Comparison of ENCODE assay signal across 8 cellular contexts in the genomic region with DNA sequence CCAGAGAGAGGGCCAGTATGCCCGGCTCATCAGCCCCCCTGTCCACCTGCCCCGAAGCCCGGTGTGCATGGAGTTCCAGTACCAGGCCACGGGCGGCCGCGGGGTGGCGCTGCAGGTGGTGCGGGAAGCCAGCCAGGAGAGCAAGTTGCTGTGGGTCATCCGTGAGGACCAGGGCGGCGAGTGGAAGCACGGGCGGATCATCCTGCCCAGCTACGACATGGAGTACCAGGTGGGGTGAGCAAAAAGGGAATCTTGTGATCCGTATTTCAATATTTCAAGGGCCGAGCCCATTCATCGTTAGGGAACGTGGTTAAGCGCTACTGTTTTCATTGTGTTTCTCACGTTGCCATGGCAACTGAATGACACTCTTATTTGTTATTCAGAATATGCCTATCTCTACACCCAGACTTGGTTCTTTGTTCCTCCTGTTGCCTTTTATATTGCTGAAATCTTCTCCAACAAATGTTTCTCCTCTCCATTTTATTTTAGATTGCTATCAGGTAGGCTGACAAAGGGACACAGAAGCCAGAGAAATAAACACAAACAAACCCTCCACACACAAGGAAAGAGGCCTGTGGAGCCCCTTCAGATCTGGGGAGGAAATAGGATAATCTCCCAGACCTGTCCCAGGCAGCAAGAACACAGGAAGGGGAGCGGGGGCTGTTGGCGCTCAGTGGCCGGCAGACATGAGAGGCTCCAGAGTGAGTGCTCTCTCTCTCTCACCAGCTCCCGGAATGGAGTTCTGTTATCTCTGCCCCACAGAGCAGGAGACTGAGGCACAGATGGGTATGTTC.
DNase-seq lines count a peak whose midpoint lies in the region; ATAC-seq, FAIRE-seq and TF ChIP-seq lines count a peak whose summit lies in the region.

No MANE protein-coding gene starts in this region.

- FAIRE-seq in D721Med (lab: Jason Lieb, UNC): no peak

- peaks cover 4 to 11% (median 9%) of the 10 kb centered on the region in 3 donors for H3K4me1 Mint-ChIP-seq in naive B cell

- H3K9me3 Mint-ChIP-seq in naive B cell: no peaks in the 10 kb centered on the region

- H3K27ac Mint-ChIP-seq in naive B cell: peak overlapping the region in 5 of 6 donors; percentile 19 to 91 (median 88)

- peak; percentile 48 for TF ChIP-seq CTCF in GM13977 (IDR thresholded peaks at IDR 0.05; ENCODE audit: extremely low read depth, insufficient read depth, missing control alignments)
- TF ChIP-seq CTCF in esophagus squamous epithelium (IDR thresholded peaks at IDR 0.05): peak in 5 of 6 experiments; percentile 43 to 55 (median 50)
- no peak for TF ChIP-seq CTCF in D721Med (IDR thresholded peaks at IDR 0.05; ENCODE audit: insufficient read depth, missing control alignments)

- no peak for DNase-seq in GM13977 (ENCODE audit: low spot score)
- peak; percentile 60 for DNase-seq in T1000 (lab: John Stamatoyannopoulos, UW)
- DNase-seq in esophagus squamous epithelium (lab: John Stamatoyannopoulos, UW): no peak
- DNase-seq in naive B cell: peak; percentile 13
- DNase-seq in D721Med (ENCODE audit: insufficient read length, low spot score): no peak

- H3K27me3 ChIP-seq in ACC112 (ENCODE audit: insufficient read depth, low read length): no peaks in the 10 kb centered on the region
- no peaks in the 10 kb centered on the region for H3K27me3 ChIP-seq in esophagus squamous epithelium

- TF ChIP-seq POLR2A in esophagus squamous epithelium (IDR thresholded peaks at IDR 0.05): no peak

- H3K27me3 Mint-ChIP-seq in naive B cell: peaks cover 8 to 28% (median 26%) of the 10 kb centered on the region in 3 donors

- intact Hi-C loops in esophagus squamous epithelium (cut with DNase I): no loop called here

- H3K27ac ChIP-seq in ACC112 (ENCODE audit: low read depth, low read length): peak overlapping the region; percentile 48; the same call in 1 of the 2 replicates
- H3K27ac ChIP-seq in esophagus squamous epithelium: peak overlapping the region in 3 of 4 donors; percentile 43 to 84 (median 72)

- 44 to 50% methylated on average over 12 of the region's 25 CpGs for WGBS in esophagus squamous epithelium, 2 donors

- H3K36me3 Mint-ChIP-seq in naive B cell: no peaks in the 10 kb centered on the region

- H3K36me3 ChIP-seq in ACC112 (ENCODE audit: insufficient read depth, low read length) (no peaks in the 10 kb centered on the region), esophagus squamous epithelium (peaks cover 0 to 29% (median 0%) of the 10 kb centered on the region in 3 donors)

- no peak overlapping the region for H2AFZ ChIP-seq in ACC112 (ENCODE audit: low read length, unreplicated experiment)

- H3K4me1 ChIP-seq in ACC112 (ENCODE audit: control insufficient read depth, insufficient read depth, low read length, unreplicated experiment) (peaks cover 18% of the 10 kb centered on the region), esophagus squamous epithelium (peaks cover 9 to 34% (median 13%) of the 10 kb centered on the region in 3 donors)

- in situ Hi-C loops in GM13977 (cut with MboI; ENCODE audit: low pct_unique_long_range_greater_than_20kb, low sequenced_read_pairs, unreplicated experiment): no loop called here

- no peaks in the 10 kb centered on the region for H3K79me2 ChIP-seq in ACC112 (ENCODE audit: control insufficient read depth, insufficient read depth, low read length, unreplicated experiment)

- ATAC-seq in naive B cell (ENCODE audit: low read depth in 2 of 2) (peak; percentile 53 to 56), HG02642 (IDR thresholded peaks at IDR 0.05; ENCODE audit: poor library complexity, unreplicated experiment) (no peak), GM18502 (IDR thresholded peaks at IDR 0.05; ENCODE audit: poor library complexity, unreplicated experiment) (no peak)

- H3K4me3 Mint-ChIP-seq in naive B cell: no peak overlapping the region

- H3K4me3 ChIP-seq in ACC112 (ENCODE audit: low read depth, low read length) (no peak overlapping the region), esophagus squamous epithelium (peak overlapping the region in 1 of 4 donors; percentile 27)

- no peaks in the 10 kb centered on the region for H3K9me3 ChIP-seq in esophagus squamous epithelium

Comparison
In these comparisons a context has a peak if more than half of its experiments do, and no peak if none do; other contexts are left out.
1. DNase-seq: peak in T1000 (single experiment) and naive B cell (single experiment); none in GM13977 (single experiment), esophagus squamous epithelium (single experiment) and D721Med (single experiment).
2. ATAC-seq: peak in naive B cell (2 of 2); none in HG02642 (single experiment) and GM18502 (single experiment).